In the genomic region with DNA sequence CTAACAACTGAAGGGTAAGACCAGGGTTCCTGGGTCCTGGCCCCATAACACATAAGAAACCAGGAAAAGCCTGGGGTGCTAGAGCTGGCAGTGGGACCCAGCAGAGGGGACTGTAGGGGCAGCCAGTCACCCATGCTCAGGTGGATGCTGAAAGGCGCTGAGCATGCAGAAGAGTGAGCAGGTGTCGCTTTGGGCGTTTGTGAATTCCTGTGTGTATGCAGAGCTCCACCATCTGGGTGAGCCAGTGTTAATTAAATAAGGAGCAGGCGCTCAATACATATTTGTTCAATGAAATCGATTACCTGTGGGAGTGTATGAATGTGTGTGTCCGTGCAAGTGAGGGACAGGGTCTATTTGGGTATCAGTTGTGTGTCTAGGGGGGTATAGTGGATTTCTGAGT, we compare ENCODE assay signal across 1 cellular context.
TF ChIP-seq lines count a peak whose summit lies in the region.

No MANE protein-coding gene starts in this region.

TF ChIP-seq in HepG2, 621 proteins besides CTCF, POLR2A, EP300 and RAD21:
- TF ChIP-seq, protein P1, sequence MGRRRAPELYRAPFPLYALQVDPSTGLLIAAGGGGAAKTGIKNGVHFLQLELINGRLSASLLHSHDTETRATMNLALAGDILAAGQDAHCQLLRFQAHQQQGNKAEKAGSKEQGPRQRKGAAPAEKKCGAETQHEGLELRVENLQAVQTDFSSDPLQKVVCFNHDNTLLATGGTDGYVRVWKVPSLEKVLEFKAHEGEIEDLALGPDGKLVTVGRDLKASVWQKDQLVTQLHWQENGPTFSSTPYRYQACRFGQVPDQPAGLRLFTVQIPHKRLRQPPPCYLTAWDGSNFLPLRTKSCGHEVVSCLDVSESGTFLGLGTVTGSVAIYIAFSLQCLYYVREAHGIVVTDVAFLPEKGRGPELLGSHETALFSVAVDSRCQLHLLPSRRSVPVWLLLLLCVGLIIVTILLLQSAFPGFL (CRISPR knock-in tag; IDR thresholded peaks at IDR 0.05): no peak
- TF ChIP-seq MLLT10 (CRISPR knock-in tag; IDR thresholded peaks at IDR 0.05): no peak
- TF ChIP-seq MXI1 (IDR thresholded peaks at IDR 0.05; ENCODE audit: borderline replicate concordance, low read depth, low read length): no peak
- no peak for TF ChIP-seq ZNF577 (CRISPR knock-in tag; IDR thresholded peaks at IDR 0.05; ENCODE audit: borderline replicate concordance, low read depth)
- no peak for TF ChIP-seq AKAP8 (CRISPR knock-in tag; IDR thresholded peaks at IDR 0.05)
- TF ChIP-seq ZNF549 (CRISPR knock-in tag; IDR thresholded peaks at IDR 0.05): no peak
- TF ChIP-seq IRX3 (CRISPR knock-in tag; IDR thresholded peaks at IDR 0.05; ENCODE audit: borderline replicate concordance, low read depth): no peak
- no peak for TF ChIP-seq NBN (conservative IDR thresholded peaks at IDR 0.05)
- no peak for TF ChIP-seq RXRA (CRISPR knock-in tag; IDR thresholded peaks at IDR 0.05)
- TF ChIP-seq, protein P2, sequence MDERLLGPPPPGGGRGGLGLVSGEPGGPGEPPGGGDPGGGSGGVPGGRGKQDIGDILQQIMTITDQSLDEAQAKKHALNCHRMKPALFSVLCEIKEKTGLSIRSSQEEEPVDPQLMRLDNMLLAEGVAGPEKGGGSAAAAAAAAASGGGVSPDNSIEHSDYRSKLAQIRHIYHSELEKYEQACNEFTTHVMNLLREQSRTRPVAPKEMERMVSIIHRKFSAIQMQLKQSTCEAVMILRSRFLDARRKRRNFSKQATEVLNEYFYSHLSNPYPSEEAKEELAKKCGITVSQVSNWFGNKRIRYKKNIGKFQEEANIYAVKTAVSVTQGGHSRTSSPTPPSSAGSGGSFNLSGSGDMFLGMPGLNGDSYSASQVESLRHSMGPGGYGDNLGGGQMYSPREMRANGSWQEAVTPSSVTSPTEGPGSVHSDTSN (CRISPR knock-in tag; IDR thresholded peaks at IDR 0.05): no peak
- TF ChIP-seq SMAD9 (CRISPR knock-in tag; IDR thresholded peaks at IDR 0.05): no peak
- no peak for TF ChIP-seq RFX3 (CRISPR knock-in tag; IDR thresholded peaks at IDR 0.05)
- TF ChIP-seq ADNP (CRISPR knock-in tag; IDR thresholded peaks at IDR 0.05): no peak
- no peak for TF ChIP-seq ZSCAN12 (CRISPR knock-in tag; IDR thresholded peaks at IDR 0.05)
- no peak for TF ChIP-seq PHF5A (CRISPR knock-in tag; IDR thresholded peaks at IDR 0.05; ENCODE audit: low read depth, unreplicated experiment)
- TF ChIP-seq MTA1 (CRISPR knock-in tag; IDR thresholded peaks at IDR 0.05; ENCODE audit: borderline replicate concordance): no peak
